Comparison of ENCODE assay signal across 24 cellular contexts in the genomic region with DNA sequence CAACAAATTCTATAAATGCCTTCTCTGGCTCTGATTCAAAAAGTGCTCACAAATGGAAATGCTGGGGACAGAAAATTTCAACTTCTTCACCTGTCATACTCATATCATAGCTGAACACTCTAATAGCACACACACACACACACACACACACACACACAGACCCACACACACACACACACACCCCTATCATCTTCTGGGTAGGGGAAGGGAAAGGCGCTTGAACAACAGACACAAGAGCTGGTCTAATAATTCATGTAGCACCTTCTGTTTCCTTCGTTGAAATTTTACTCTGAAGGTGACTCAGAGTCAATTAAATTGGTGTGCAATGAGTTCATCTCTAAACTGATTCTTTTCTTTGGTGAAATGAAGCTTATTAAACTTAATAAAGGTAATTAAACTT. TPM values are rescaled to one million over a fixed set of nuclear protein-coding genes. Genes with fewer than 3 reads are reported as not detected.
A peak's percentile ranks its signal among the peaks of the same experiment; 100 is the strongest.
DNase-seq lines count a peak whose midpoint lies in the region; ATAC-seq lines count a peak whose summit lies in the region.
"Had no signal": no experiment of that assay in that cellular context is flagged by ENCODE, and none has a peak within 500 bp of the region (broad histone marks: within the 10 kb centered on the region; RNA-seq: fewer than 3 reads in every experiment).

No MANE protein-coding gene starts in this region.

- no peaks in the 10 kb centered on the region for H3K27me3 Mint-ChIP-seq in T-cell

- H3K27ac Mint-ChIP-seq in T-cell = peak overlapping the region; percentile 90 to 91
- peak overlapping the region; percentile 96 to 99 for H3K27ac Mint-ChIP-seq in activated naive CD4-positive, alpha-beta T cell treated with anti-CD3 and anti-CD28 coated beads, Interleukin-2, amount 50 U/mL, for 72 hours
- H3K27ac Mint-ChIP-seq: stimulated activated naive B cell treated with anti-CD40 and anti-IgM and Interleukin-4, amounts not matched to agents 10 μg/mL and 1 μg/mL and 100 μg/mL, for 72 hours had no signal

- POLR2A ChIA-PET in T-cell (lab: Charles Lee) = interaction anchor here (0.5 to 3.6 kb wide), 18 partner anchors 9 to 131 kb away, joined by 3 to 47 read pairs (median 4); a partner anchor contains a TSS

- peak; percentile 41 for DNase-seq in activated naive CD4-positive, alpha-beta T cell treated with Interleukin-2 at 50 U/mL for 16 hours
- no peak for DNase-seq in activated naive CD4-positive, alpha-beta T cell (lab: John Stamatoyannopoulos, UW)
- DNase-seq in T-cell (no peak), superior temporal gyrus (ENCODE audit: extremely low spot score) (no peak), pons (ENCODE audit: low spot score) (no peak)
- DNase-seq in activated naive CD4-positive, alpha-beta T cell treated with anti-CD3 and anti-CD28 coated beads, Interleukin-2, amount 50 U/mL, for 72 hours (ENCODE audit: low spot score in 2 of 2) = no peak
- DNase-seq in stimulated activated naive CD8-positive, alpha-beta T cell treated with anti-CD3 and anti-CD28 coated beads, Interleukin-15, Interleukin-2, amounts not matched to agents 100 U/mL and 50 U/mL, for 24 hours = no peak
- DNase-seq: colonic mucosa; H9; mammary epithelial cell; MV-4-11; NCI-H1930; NCI-H226; PC-3; right cardiac atrium; SHP77 treated with DMSO at 0.1 percent for 48 hours; stimulated activated naive B cell treated with anti-CD40 and anti-IgM and Interleukin-4, amounts not matched to agents 10 μg/mL and 1 μg/mL and 100 μg/mL, for 72 hours; transverse colon had no signal

- peaks cover 89 to 97% (median 95%) of the 10 kb centered on the region in 3 donors for H3K4me1 Mint-ChIP-seq in T-cell

- ATAC-seq in T-cell (replicated peaks in 1 of 4) (peak in 1 of 4 experiments; percentile 14), HG03135 (IDR thresholded peaks at IDR 0.05; ENCODE audit: unreplicated experiment) (no peak)
- peak; percentile 6 to 40 for ATAC-seq in activated naive CD4-positive, alpha-beta T cell treated with anti-CD3 and anti-CD28 coated beads, Interleukin-2, amount 50 U/mL, for 72 hours
- ATAC-seq in stimulated activated naive CD8-positive, alpha-beta T cell treated with anti-CD3 and anti-CD28 coated beads, Interleukin-15, Interleukin-2, amounts not matched to agents 100 U/mL and 50 U/mL, for 24 hours = peak; percentile 25
- ATAC-seq: GM12878; K562; PC-3; right cardiac atrium; stimulated activated naive B cell treated with anti-CD40 and anti-IgM and Interleukin-4, amounts not matched to agents 10 μg/mL and 1 μg/mL and 100 μg/mL, for 72 hours had no signal

- CTCF ChIA-PET in T-cell (lab: Charles Lee) = interaction anchor here (0.7 to 4.7 kb wide), 5 partner anchors 9 to 30 kb away, joined by 4 to 46 read pairs (median 8); no protein-coding TSS in a partner anchor

- peaks cover 48% of the 10 kb centered on the region for H3K36me3 Mint-ChIP-seq in T-cell
- peaks cover 44 to 80% of the 10 kb centered on the region in 2 donors for H3K36me3 Mint-ChIP-seq in activated naive CD4-positive, alpha-beta T cell treated with anti-CD3 and anti-CD28 coated beads, Interleukin-2, amount 50 U/mL, for 72 hours
- H3K36me3 Mint-ChIP-seq: stimulated activated naive B cell treated with anti-CD40 and anti-IgM and Interleukin-4, amounts not matched to agents 10 μg/mL and 1 μg/mL and 100 μg/mL, for 72 hours had no signal

- peak overlapping the region; percentile 32 to 69 (median 47) for H3K4me3 Mint-ChIP-seq in T-cell
- H3K4me3 Mint-ChIP-seq: H9; stimulated activated naive B cell treated with anti-CD40 and anti-IgM and Interleukin-4, amounts not matched to agents 10 μg/mL and 1 μg/mL and 100 μg/mL, for 72 hours had no signal

- H3K9me3 Mint-ChIP-seq in T-cell = peaks cover 0 to under 1% (median 0%) of the 10 kb centered on the region in 3 donors
- H3K9me3 Mint-ChIP-seq in activated naive CD4-positive, alpha-beta T cell treated with anti-CD3 and anti-CD28 coated beads, Interleukin-2, amount 50 U/mL, for 72 hours = peaks cover 12 to 14% of the 10 kb centered on the region in 2 donors
- H3K9me3 Mint-ChIP-seq: H9; stimulated activated naive B cell treated with anti-CD40 and anti-IgM and Interleukin-4, amounts not matched to agents 10 μg/mL and 1 μg/mL and 100 μg/mL, for 72 hours had no signal

RNA-seq across cellular contexts. Expression of a gene that starts 32.9 kb away (rescaled TPM):
- total RNA-seq in T-cell = 100 to 1,000 TPM; 112 to 154 (median 151) TPM
- total RNA-seq in activated naive CD4-positive, alpha-beta T cell treated with anti-CD3 and anti-CD28 coated beads, Interleukin-2, amount 50 U/mL, for 72 hours = 100 to 1,000 TPM; 159 to 191 TPM
- total RNA-seq: fibroblast of lung, H9, kidney epithelial cell, mammary epithelial cell, osteocyte, PC-3 had no signal
